In genomic region chr4:1347410-1347864, GRCh38 we compare ENCODE assay signal across 1 cellular context.
A peak's percentile ranks its signal among the peaks of the same experiment; 100 is the strongest.
TF ChIP-seq lines count a peak whose summit lies in the region.

No MANE protein-coding gene starts in this region.

TF ChIP-seq in HepG2, 621 proteins besides CTCF, POLR2A, EP300 and RAD21 (continued from another document and continues in another):
- TF ChIP-seq ZNF574 (CRISPR knock-in tag; IDR thresholded peaks at IDR 0.05) (no peak), ZNF546 (CRISPR knock-in tag; conservative IDR thresholded peaks at IDR 0.05) (no peak), PHF20 (CRISPR knock-in tag; IDR thresholded peaks at IDR 0.05) (peak; percentile 8; the same call in 1 of the 2 replicates), KLF15 (CRISPR knock-in tag; IDR thresholded peaks at IDR 0.05; ENCODE audit: borderline replicate concordance) (0 out of 2 replicates have a peak, but pooled peaks have one; percentile 23), ZNF839 (CRISPR knock-in tag; IDR thresholded peaks at IDR 0.05; ENCODE audit: borderline replicate concordance) (no peak), LCORL (IDR thresholded peaks at IDR 0.05) (no peak), LCORL (CRISPR knock-in tag; IDR thresholded peaks at IDR 0.05) (no peak), ZNF530 (CRISPR knock-in tag; IDR thresholded peaks at IDR 0.05; ENCODE audit: low read depth) (no peak), GATA4 (IDR thresholded peaks at IDR 0.05; ENCODE audit: borderline replicate concordance, low read depth) (no peak), KLF13 (CRISPR knock-in tag; IDR thresholded peaks at IDR 0.05) (no peak), ZNF430 (CRISPR knock-in tag; IDR thresholded peaks at IDR 0.05) (peak; percentile 55; the same call in 1 of the 2 replicates), THYN1 (CRISPR knock-in tag; IDR thresholded peaks at IDR 0.05; ENCODE audit: borderline replicate concordance, low read depth) (no peak), ADNP (CRISPR knock-in tag; IDR thresholded peaks at IDR 0.05) (no peak), ZNF782 (CRISPR knock-in tag; IDR thresholded peaks at IDR 0.05; ENCODE audit: borderline replicate concordance) (peak; percentile 34; the same call in 1 of the 2 replicates), ZNF510 (CRISPR knock-in tag; IDR thresholded peaks at IDR 0.05; ENCODE audit: low read depth) (no peak), ZNF136 (CRISPR knock-in tag; IDR thresholded peaks at IDR 0.05; ENCODE audit: low read depth) (no peak), ATAD3A (CRISPR knock-in tag; IDR thresholded peaks at IDR 0.05) (no peak), ZFY (CRISPR knock-in tag; IDR thresholded peaks at IDR 0.05) (peak; percentile 93), CERS6 (CRISPR knock-in tag; IDR thresholded peaks at IDR 0.05) (no peak), E2F1 (CRISPR knock-in tag; IDR thresholded peaks at IDR 0.05) (no peak), ZNF770 (CRISPR knock-in tag; IDR thresholded peaks at IDR 0.05) (peak; percentile 91), ZNF3 (CRISPR knock-in tag; IDR thresholded peaks at IDR 0.05) (peak; percentile 48; the same call in 1 of the 2 replicates), GATAD1 (CRISPR knock-in tag; IDR thresholded peaks at IDR 0.05) (no peak), ZBTB43 (CRISPR knock-in tag; conservative IDR thresholded peaks at IDR 0.05) (no peak), NFE2L2 (IDR thresholded peaks at IDR 0.05; ENCODE audit: low read length) (no peak), REXO4 (CRISPR knock-in tag; IDR thresholded peaks at IDR 0.05; ENCODE audit: borderline replicate concordance) (no peak), ZNF557 (CRISPR knock-in tag; IDR thresholded peaks at IDR 0.05) (no peak), HNF1B (CRISPR knock-in tag; IDR thresholded peaks at IDR 0.05) (peak; percentile 55; the same call in 1 of the 2 replicates), SP1 (IDR thresholded peaks at IDR 0.05) (no peak), SP1 (CRISPR knock-in tag; IDR thresholded peaks at IDR 0.05) (no peak), CSRNP1 (CRISPR knock-in tag; IDR thresholded peaks at IDR 0.05) (no peak), ZBTB14 (CRISPR knock-in tag; IDR thresholded peaks at IDR 0.05) (no peak), MXD1 (CRISPR knock-in tag; IDR thresholded peaks at IDR 0.05) (peak; percentile 60; the same call in 1 of the 2 replicates), ZNF564 (CRISPR knock-in tag; IDR thresholded peaks at IDR 0.05) (peak; percentile 27; the same call in 1 of the 2 replicates), RARA (CRISPR knock-in tag; IDR thresholded peaks at IDR 0.05) (0 out of 2 replicates have a peak, but pooled peaks have one; percentile 7), ZEB1 (IDR thresholded peaks at IDR 0.05; ENCODE audit: insufficient replicate concordance, low read depth) (no peak), ZBTB25 (CRISPR knock-in tag; IDR thresholded peaks at IDR 0.05) (peak; percentile 36; the same call in 1 of the 2 replicates), ZNF784 (CRISPR knock-in tag; IDR thresholded peaks at IDR 0.05; ENCODE audit: borderline replicate concordance) (no peak), GPN1 (CRISPR knock-in tag; IDR thresholded peaks at IDR 0.05; ENCODE audit: borderline replicate concordance) (no peak), HES4 (CRISPR knock-in tag; IDR thresholded peaks at IDR 0.05; ENCODE audit: borderline replicate concordance) (0 out of 2 replicates have a peak, but pooled peaks have one; percentile 88), ZNF709 (CRISPR knock-in tag; IDR thresholded peaks at IDR 0.05) (peak; percentile 67; the same call in 1 of the 2 replicates), HOMEZ (CRISPR knock-in tag; IDR thresholded peaks at IDR 0.05; ENCODE audit: low read depth) (no peak), PHF8 (CRISPR knock-in tag; IDR thresholded peaks at IDR 0.05) (peak; percentile 87), NKX3-1 (CRISPR knock-in tag; IDR thresholded peaks at IDR 0.05) (no peak), FOXO4 (CRISPR knock-in tag; conservative IDR thresholded peaks at IDR 0.05) (no peak)
